8 cellular contexts compared by ENCODE assay signal in the genomic region with DNA sequence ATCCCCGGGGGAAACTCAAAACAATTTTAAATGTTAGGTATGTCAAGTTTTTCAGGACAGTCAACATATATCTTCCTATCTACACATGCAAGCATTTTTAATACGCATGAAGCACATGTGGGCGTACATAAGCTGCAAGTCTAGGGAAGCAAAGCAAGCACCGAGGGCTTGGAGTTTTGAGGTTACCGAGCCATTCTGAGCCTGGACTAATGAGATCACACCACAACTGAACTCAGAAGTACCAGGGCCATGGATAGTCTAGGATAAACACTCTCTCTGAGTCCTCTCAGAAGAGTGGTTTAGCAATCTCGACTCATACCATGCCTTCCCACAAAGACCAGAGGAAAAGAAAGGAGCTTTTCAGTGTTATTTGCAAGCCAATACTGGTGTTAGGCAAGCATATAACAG.
DNase-seq lines count a peak whose midpoint lies in the region; ATAC-seq, FAIRE-seq and TF ChIP-seq lines count a peak whose summit lies in the region.

No MANE protein-coding gene starts in this region.

- H3K36me3 ChIP-seq in astrocyte (ENCODE audit: insufficient read depth, low read length) = no peaks in the 10 kb centered on the region
- no peaks in the 10 kb centered on the region for H3K36me3 ChIP-seq in mucosa of stomach (ENCODE audit: control insufficient read depth, insufficient read depth, low read length)

- no peak overlapping the region for H3K4me3 Mint-ChIP-seq in astrocyte (ENCODE audit: unreplicated experiment)

- H3K27ac Mint-ChIP-seq in astrocyte (ENCODE audit: unreplicated experiment) = peak overlapping the region; percentile 19

- H3K9me3 Mint-ChIP-seq in astrocyte (ENCODE audit: unreplicated experiment) = peaks cover 3% of the 10 kb centered on the region

- H3K4me1 ChIP-seq in astrocyte (ENCODE audit: insufficient read depth, low read length) = no peaks in the 10 kb centered on the region
- H3K4me1 ChIP-seq in mucosa of stomach (ENCODE audit: control insufficient read depth, insufficient read depth, low read length) = peaks cover 34% of the 10 kb centered on the region

- H2AFZ ChIP-seq in astrocyte (ENCODE audit: low read depth, low read length) = no peak overlapping the region

- H3K27me3 ChIP-seq in astrocyte (ENCODE audit: insufficient read depth, low read length) = no peaks in the 10 kb centered on the region
- H3K27me3 ChIP-seq in mucosa of stomach (ENCODE audit: control insufficient read depth, insufficient read depth, low read length) = no peaks in the 10 kb centered on the region

- H3K4me1 Mint-ChIP-seq in astrocyte (ENCODE audit: low read depth, unreplicated experiment) = peaks cover 17% of the 10 kb centered on the region

- H3K4me3 ChIP-seq in astrocyte (ENCODE audit: insufficient read depth, low read depth, low read length) (no peak overlapping the region), mucosa of stomach (ENCODE audit: low read length) (no peak overlapping the region)

- no peaks in the 10 kb centered on the region for H3K36me3 Mint-ChIP-seq in astrocyte (ENCODE audit: low read depth, unreplicated experiment)

- peaks cover 2% of the 10 kb centered on the region for H3K27me3 Mint-ChIP-seq in astrocyte (ENCODE audit: low read depth, unreplicated experiment)

- H4K20me1 ChIP-seq in astrocyte (ENCODE audit: insufficient read depth, low read length) = no peaks in the 10 kb centered on the region

- H3K4me2 ChIP-seq in astrocyte (ENCODE audit: low read length) = peak overlapping the region; percentile 30

- H3K79me2 ChIP-seq in astrocyte (ENCODE audit: insufficient read depth, low read length) = no peaks in the 10 kb centered on the region

- no peak overlapping the region for H3K9ac ChIP-seq in astrocyte (ENCODE audit: low read length)
- H3K9ac ChIP-seq in mucosa of stomach (ENCODE audit: low read length) = peak overlapping the region; percentile 7

- FAIRE-seq in astrocyte (lab: Jason Lieb, UNC) = no peak

- H3K9me3 ChIP-seq in astrocyte (ENCODE audit: insufficient read depth, low read depth, low read length) (no peaks in the 10 kb centered on the region), mucosa of stomach (ENCODE audit: control insufficient read depth, low read length) (no peaks in the 10 kb centered on the region)

- no peak for TF ChIP-seq CTCF in astrocyte (IDR thresholded peaks at IDR 0.05; ENCODE audit: insufficient read depth, low read depth, low read length)

- peak; percentile 55 for DNase-seq in GM04503 (ENCODE audit: low read depth)
- peak; percentile 71 for DNase-seq in astrocyte (ENCODE audit: low read depth)
- no peak for DNase-seq in KG1 (lab: John Stamatoyannopoulos, UW)
- DNase-seq in activated gamma-delta T cell treated with Interleukin-2 at 50 U/mL for 16 hours = no peak
- DNase-seq in activated CD8-positive, alpha-beta memory T cell treated with anti-CD3 and anti-CD28 coated beads, Interleukin-2, amount 50 U/mL, for 48 hours = no peak

- ATAC-seq in HG03025 (IDR thresholded peaks at IDR 0.05; ENCODE audit: low FRiP score, unreplicated experiment) (peak; percentile 28), GM19035 (IDR thresholded peaks at IDR 0.05; ENCODE audit: unreplicated experiment) (no peak)

- no peak overlapping the region for H3K27ac ChIP-seq in astrocyte (ENCODE audit: low read depth, low read length)

Comparison
In these comparisons a context has a peak if more than half of its experiments do, and no peak if none do; other contexts are left out.
1. DNase-seq: peak in GM04503 (single experiment) and astrocyte (single experiment); none in KG1 (single experiment), activated gamma-delta T cell treated with Interleukin-2 at 50 U/mL for 16 hours (single experiment) and activated CD8-positive, alpha-beta memory T cell treated with anti-CD3 and anti-CD28 coated beads, Interleukin-2, amount 50 U/mL, for 48 hours (single experiment).